ENCODE assay signal across 1 cellular context in genomic region chr15:32562198-32562597, GRCh38. TPM values are rescaled to one million over a fixed set of nuclear protein-coding genes. Genes with fewer than 3 reads are reported as not detected.
"Had no signal": no experiment of that assay in that cellular context is flagged by ENCODE, and none has a peak within 500 bp of the region (broad histone marks: within the 10 kb centered on the region; RNA-seq: fewer than 3 reads in every experiment).

No MANE protein-coding gene starts in this region.

RNA-seq across cellular contexts. Expression of gene ARHGAP11A, which starts 53.1 kb away (rescaled TPM):
- total RNA-seq: ascending aorta had no signal
